In genomic region chr14:105249175-105250007, GRCh38 we compare ENCODE assay signal across 8 cellular contexts. TPM values are rescaled to one million over a fixed set of nuclear protein-coding genes. Genes with fewer than 3 reads are reported as not detected.
DNase-seq lines count a peak whose midpoint lies in the region; ATAC-seq and TF ChIP-seq lines count a peak whose summit lies in the region.

No MANE protein-coding gene starts in this region.

- no peaks in the 10 kb centered on the region; the same call in 1 of the 2 replicates for H3K36me3 ChIP-seq in H7 (replicated peaks; ENCODE audit: control insufficient read depth, insufficient read depth, low read length)

- intact Hi-C loops in sciatic nerve (cut with DNase I), result loop anchor here (10.0 kb wide), 1 partner anchor 85 kb away; no protein-coding TSS in a partner anchor

- H3K27ac Mint-ChIP-seq in WTC11, result no peak overlapping the region; the same call in 1 of the 2 replicates
- no peak overlapping the region for H3K27ac Mint-ChIP-seq in glutamatergic neuron (ENCODE audit: unreplicated experiment)

- H3K27me3 Mint-ChIP-seq in WTC11 (ENCODE audit: low read depth) (no peaks in the 10 kb centered on the region; the same call in 1 of the 2 replicates), glutamatergic neuron (ENCODE audit: unreplicated experiment) (peaks cover 11% of the 10 kb centered on the region)

- ATAC-seq in WTC11 (peak; percentile 21), sciatic nerve (peak; percentile 25), HG03045 (IDR thresholded peaks at IDR 0.05; ENCODE audit: unreplicated experiment) (no peak)

- peak overlapping the region; percentile 67 for H3K4me3 Mint-ChIP-seq in WTC11
- peak overlapping the region; percentile 83 for H3K4me3 Mint-ChIP-seq in glutamatergic neuron (ENCODE audit: unreplicated experiment)

- H3K9me3 Mint-ChIP-seq in WTC11 (no peaks in the 10 kb centered on the region), glutamatergic neuron (ENCODE audit: unreplicated experiment) (peaks cover 6% of the 10 kb centered on the region)

- DNase-seq in H7, result peak; percentile 85
- peak; percentile 34 for DNase-seq in WTC11 (ENCODE audit: low spot score)
- DNase-seq in glutamatergic neuron, result no peak
- DNase-seq in sciatic nerve (ENCODE audit: low spot score), result no peak
- no peak for DNase-seq in ureter (ENCODE audit: low spot score)
- DNase-seq in NAMALWA (ENCODE audit: low spot score), result no peak
- no peak for DNase-seq in OCI-M1 (lab: John Stamatoyannopoulos, UW)

- no peaks in the 10 kb centered on the region for H3K27me3 ChIP-seq in H7 (ENCODE audit: control insufficient read depth, insufficient read depth, low read length)

- peak overlapping the region; percentile 61 for H3K4me3 ChIP-seq in H7 (ENCODE audit: insufficient read depth, low read depth, low read length)

- H3K4me1 Mint-ChIP-seq in WTC11 (peaks cover 5% of the 10 kb centered on the region), glutamatergic neuron (ENCODE audit: low read depth, unreplicated experiment) (peaks cover 8% of the 10 kb centered on the region)

- TF ChIP-seq CTCF in WTC11 (IDR thresholded peaks at IDR 0.05) (no peak), glutamatergic neuron (IDR thresholded peaks at IDR 0.05; ENCODE audit: partially characterized antibody, unreplicated experiment) (no peak)

- POLR2A ChIA-PET in WTC11 (lab: Charles Lee), result interaction anchor here (1.7 kb wide), 1 partner anchor 51 kb away, joined by 10 read pairs; the partner anchor contains the start of gene BRF1

- CTCF ChIA-PET in WTC11 (lab: Charles Lee), result interaction anchor here (0.8 to 3.6 kb wide), 16 partner anchors 11 to 237 kb away, joined by 3 to 11 read pairs (median 4); partner anchors contain the start of genes CRIP1, JAG2 and NUDT14

- peaks cover 6% of the 10 kb centered on the region; the same call in 1 of the 2 replicates for H3K36me3 Mint-ChIP-seq in WTC11
- H3K36me3 Mint-ChIP-seq in glutamatergic neuron (ENCODE audit: unreplicated experiment), result no peaks in the 10 kb centered on the region

TF ChIP-seq in WTC11, 78 proteins besides CTCF, POLR2A, EP300 and RAD21 (continues in another document):
- no peak for TF ChIP-seq ELF4 (CRISPR knock-in tag; IDR thresholded peaks at IDR 0.05; ENCODE audit: low read depth)
- TF ChIP-seq ESRRA (CRISPR knock-in tag; IDR thresholded peaks at IDR 0.05; ENCODE audit: borderline replicate concordance), result no peak
- no peak for TF ChIP-seq OVOL2 (CRISPR knock-in tag; IDR thresholded peaks at IDR 0.05; ENCODE audit: borderline replicate concordance)
- 0 out of 2 replicates have a peak, but pooled peaks have one; percentile 28 for TF ChIP-seq NR3C1 (CRISPR knock-in tag; conservative IDR thresholded peaks at IDR 0.05; ENCODE audit: low read depth)
- TF ChIP-seq ETV6 (CRISPR knock-in tag; IDR thresholded peaks at IDR 0.05), result no peak
- TF ChIP-seq ZNF423 (CRISPR knock-in tag; IDR thresholded peaks at IDR 0.05), result no peak
- TF ChIP-seq NFATC4 (CRISPR knock-in tag; IDR thresholded peaks at IDR 0.05), result no peak
- TF ChIP-seq, protein P1, sequence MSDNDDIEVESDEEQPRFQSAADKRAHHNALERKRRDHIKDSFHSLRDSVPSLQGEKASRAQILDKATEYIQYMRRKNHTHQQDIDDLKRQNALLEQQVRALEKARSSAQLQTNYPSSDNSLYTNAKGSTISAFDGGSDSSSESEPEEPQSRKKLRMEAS (CRISPR knock-in tag; IDR thresholded peaks at IDR 0.05), result peak; percentile 36; the same call in 1 of the 2 replicates
- TF ChIP-seq, protein P2, sequence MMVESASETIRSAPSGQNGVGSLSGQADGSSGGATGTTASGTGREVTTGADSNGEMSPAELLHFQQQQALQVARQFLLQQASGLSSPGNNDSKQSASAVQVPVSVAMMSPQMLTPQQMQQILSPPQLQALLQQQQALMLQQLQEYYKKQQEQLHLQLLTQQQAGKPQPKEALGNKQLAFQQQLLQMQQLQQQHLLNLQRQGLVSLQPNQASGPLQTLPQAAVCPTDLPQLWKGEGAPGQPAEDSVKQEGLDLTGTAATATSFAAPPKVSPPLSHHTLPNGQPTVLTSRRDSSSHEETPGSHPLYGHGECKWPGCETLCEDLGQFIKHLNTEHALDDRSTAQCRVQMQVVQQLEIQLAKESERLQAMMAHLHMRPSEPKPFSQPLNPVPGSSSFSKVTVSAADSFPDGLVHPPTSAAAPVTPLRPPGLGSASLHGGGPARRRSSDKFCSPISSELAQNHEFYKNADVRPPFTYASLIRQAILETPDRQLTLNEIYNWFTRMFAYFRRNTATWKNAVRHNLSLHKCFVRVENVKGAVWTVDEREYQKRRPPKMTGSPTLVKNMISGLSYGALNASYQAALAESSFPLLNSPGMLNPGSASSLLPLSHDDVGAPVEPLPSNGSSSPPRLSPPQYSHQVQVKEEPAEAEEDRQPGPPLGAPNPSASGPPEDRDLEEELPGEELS (CRISPR knock-in tag; IDR thresholded peaks at IDR 0.05), result no peak
- TF ChIP-seq ZNF425 (CRISPR knock-in tag; conservative IDR thresholded peaks at IDR 0.05), result no peak
- no peak for TF ChIP-seq EMX1 (CRISPR knock-in tag; IDR thresholded peaks at IDR 0.05)
- TF ChIP-seq, protein P3, sequence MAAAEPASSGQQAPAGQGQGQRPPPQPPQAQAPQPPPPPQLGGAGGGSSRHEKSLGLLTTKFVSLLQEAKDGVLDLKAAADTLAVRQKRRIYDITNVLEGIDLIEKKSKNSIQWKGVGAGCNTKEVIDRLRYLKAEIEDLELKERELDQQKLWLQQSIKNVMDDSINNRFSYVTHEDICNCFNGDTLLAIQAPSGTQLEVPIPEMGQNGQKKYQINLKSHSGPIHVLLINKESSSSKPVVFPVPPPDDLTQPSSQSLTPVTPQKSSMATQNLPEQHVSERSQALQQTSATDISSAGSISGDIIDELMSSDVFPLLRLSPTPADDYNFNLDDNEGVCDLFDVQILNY (CRISPR knock-in tag; IDR thresholded peaks at IDR 0.05), result peak; percentile 35; the same call in 1 of the 2 replicates
- TF ChIP-seq, protein P4, sequence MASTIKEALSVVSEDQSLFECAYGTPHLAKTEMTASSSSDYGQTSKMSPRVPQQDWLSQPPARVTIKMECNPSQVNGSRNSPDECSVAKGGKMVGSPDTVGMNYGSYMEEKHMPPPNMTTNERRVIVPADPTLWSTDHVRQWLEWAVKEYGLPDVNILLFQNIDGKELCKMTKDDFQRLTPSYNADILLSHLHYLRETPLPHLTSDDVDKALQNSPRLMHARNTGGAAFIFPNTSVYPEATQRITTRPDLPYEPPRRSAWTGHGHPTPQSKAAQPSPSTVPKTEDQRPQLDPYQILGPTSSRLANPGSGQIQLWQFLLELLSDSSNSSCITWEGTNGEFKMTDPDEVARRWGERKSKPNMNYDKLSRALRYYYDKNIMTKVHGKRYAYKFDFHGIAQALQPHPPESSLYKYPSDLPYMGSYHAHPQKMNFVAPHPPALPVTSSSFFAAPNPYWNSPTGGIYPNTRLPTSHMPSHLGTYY (CRISPR knock-in tag; IDR thresholded peaks at IDR 0.05), result no peak
- no peak for TF ChIP-seq GTF2I (CRISPR knock-in tag; conservative IDR thresholded peaks at IDR 0.05)
- no peak for TF ChIP-seq JAZF1 (CRISPR knock-in tag; IDR thresholded peaks at IDR 0.05)
- no peak for TF ChIP-seq ZMAT4 (CRISPR knock-in tag; IDR thresholded peaks at IDR 0.05)

RNA-seq across cellular contexts. Expression of gene BTBD6, which starts 1.1 kb away (rescaled TPM):
- 18.7 and 22.3 TPM in 2 replicates for total RNA-seq in H7 (2014; rRNA removed; shearing (Covaris generic))
- total RNA-seq in WTC11 (2021) (7.8 to 10.0 TPM (median 8.3 TPM) in 3 replicates), glutamatergic neuron (ENCODE audit: unreplicated experiment) (36.3 TPM), sciatic nerve (34.7 TPM), ureter (36.3 TPM)

RNA-seq across cellular contexts. Expression of gene BRF1, which starts 51.4 kb away (rescaled TPM):
- 18.5 and 24.6 TPM in 2 replicates for total RNA-seq in H7 (2014; rRNA removed; shearing (Covaris generic))
- total RNA-seq in WTC11 (2021) (23.9 to 26.5 TPM (median 26.4 TPM) in 3 replicates), glutamatergic neuron (ENCODE audit: unreplicated experiment) (54.6 TPM), sciatic nerve (48.4 TPM), ureter (48.7 TPM)

Comparison
In these comparisons a context has a peak if more than half of its experiments do, and no peak if none do; other contexts are left out.
1. DNase-seq: peak in H7 (single experiment) and WTC11 (single experiment); none in glutamatergic neuron (single experiment), sciatic nerve (single experiment), ureter (single experiment), NAMALWA (single experiment) and OCI-M1 (single experiment).